In the genomic region with DNA sequence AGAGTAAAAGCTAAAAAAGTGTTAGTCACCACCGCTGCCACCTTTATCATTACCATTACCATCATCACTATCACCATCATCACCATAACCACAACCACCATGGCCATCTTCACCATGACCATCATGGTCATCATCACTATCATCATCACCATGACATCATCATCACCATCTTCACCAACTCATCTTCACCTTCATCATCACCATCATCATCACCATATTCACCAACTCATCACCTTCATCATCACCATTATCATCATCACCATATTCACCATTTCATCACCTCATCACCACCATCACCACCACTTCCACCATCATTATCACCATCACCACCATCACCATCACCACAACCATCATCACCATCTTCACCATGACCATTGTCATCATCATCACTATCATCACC, we compare ENCODE assay signal across 22 cellular contexts.
"Had no signal": no experiment of that assay in that cellular context is flagged by ENCODE, and none has a peak within 500 bp of the region (broad histone marks: within the 10 kb centered on the region; RNA-seq: fewer than 3 reads in every experiment).

No MANE protein-coding gene starts in this region.

- DNase-seq: Karpas-422, KG1, MG63, NCI-H1092 treated with DMSO at 0.1 percent for 48 hours, NCI-H1436, NCI-H187, NCI-H2029, NCI-H2081 treated with DMSO at 0.1 percent for 48 hours, NCI-H2171, NCI-H226, NCI-H446, NCI-H510A, NCI-H524 treated with DMSO at 0.1 percent for 48 hours, NCI-H69, NCI-H774, PC-3, SHP77 treated with DMSO at 0.1 percent for 48 hours had no signal

- H3K36me3 ChIP-seq: MG63, SJSA1 had no signal

- H3K4me1 ChIP-seq: SJSA1 had no signal

- H3K27me3 ChIP-seq: MG63, SJSA1 had no signal

- H3K4me3 ChIP-seq: MG63, SJSA1, SK-N-MC had no signal

- ATAC-seq: Panc1, PC-3, Right ventricle myocardium inferior had no signal

- H3K27ac ChIP-seq: HL-60, SJSA1, SK-N-MC had no signal

- H3K9me3 ChIP-seq: MG63, SJSA1 had no signal
